ENCODE assay signal across 8 cellular contexts in the genomic region with DNA sequence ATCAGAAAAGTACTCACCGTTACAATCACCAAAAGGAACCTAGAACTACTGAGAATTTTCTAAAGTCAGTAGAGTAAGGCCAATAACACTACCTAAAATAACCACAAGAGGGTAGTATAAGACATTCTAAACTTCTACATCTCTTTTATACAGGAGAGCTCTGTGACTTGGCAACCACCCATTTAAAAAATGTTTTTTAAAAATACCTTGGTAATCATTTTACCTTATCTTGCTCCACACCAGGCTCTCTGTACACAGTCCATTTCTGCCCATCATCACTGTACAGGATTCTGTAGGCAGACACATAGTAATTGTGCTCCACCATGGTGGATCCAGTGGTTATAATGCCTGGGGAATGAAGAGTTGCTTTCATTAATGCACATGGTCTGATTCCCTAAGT. TPM values are rescaled to one million over a fixed set of nuclear protein-coding genes. Genes with fewer than 3 reads are reported as not detected.
A peak's percentile ranks its signal among the peaks of the same experiment; 100 is the strongest.
DNase-seq lines count a peak whose midpoint lies in the region; ATAC-seq and TF ChIP-seq lines count a peak whose summit lies in the region.

No MANE protein-coding gene starts in this region.

- peaks cover 61 to 76% of the 10 kb centered on the region in 2 experiments for H3K36me3 ChIP-seq in HCT116 (ENCODE audit: control insufficient read depth in 1 of 2, insufficient read depth in 2 of 2, low read length in 2 of 2)
- H3K36me3 ChIP-seq in Loucy (ENCODE audit: insufficient read depth, low read length) = no peaks in the 10 kb centered on the region

- H3K27me3 ChIP-seq in HCT116 (ENCODE audit: insufficient read depth, low read length) (no peaks in the 10 kb centered on the region), Loucy (ENCODE audit: insufficient read depth, low read length, poor library complexity, severe bottlenecking) (no peaks in the 10 kb centered on the region)

- CTCF ChIA-PET in HCT116 (lab: Charles Lee) = interaction anchor here (0.5 to 10.1 kb wide), 22 partner anchors 10 to 936 kb away, joined by 3 to 130 read pairs (median 4); partner anchors contain the start of gene CPOX

- BruUV-seq in HCT116 (replicated peaks; lab: Mats Ljungman, UMichigan) = no TSS peak

- H3K4me2 ChIP-seq in HCT116 (ENCODE audit: low read length) = no peak overlapping the region
- no peak overlapping the region for H3K4me2 ChIP-seq in Loucy (ENCODE audit: low read depth, low read length, poor library complexity, severe bottlenecking)

- no peaks in the 10 kb centered on the region for H3K4me1 Mint-ChIP-seq in nephron progenitor cell

- POLR2A ChIA-PET in HCT116 (lab: Charles Lee) = interaction anchor here (0.9 to 1.7 kb wide), 2 partner anchors 224 to 244 kb away, joined by 3 to 5 read pairs; partner anchors contain the start of gene CPOX

- TF ChIP-seq CTCF in HCT116 (IDR thresholded peaks at IDR 0.05 in 2 of 3, conservative IDR thresholded peaks at IDR 0.05 in 1 of 3; ENCODE audit: borderline replicate concordance in 1 of 3, insufficient read depth in 1 of 3, low read depth in 2 of 3, low read length in 2 of 3) = peak; percentile 54 to 87 (median 59); a peak in 5 of 6 replicates
- peak; percentile 79 for TF ChIP-seq CTCF in Loucy (conservative IDR thresholded peaks at IDR 0.05; ENCODE audit: low read length)
- peak; percentile 71 for TF ChIP-seq CTCF in nephron progenitor cell (IDR thresholded peaks at IDR 0.05)

- no peak overlapping the region for H3K4me3 Mint-ChIP-seq in nephron progenitor cell

- H3K9me3 ChIP-seq in HCT116 (ENCODE audit: control insufficient read depth in 1 of 2, insufficient read depth in 1 of 2, low read depth in 1 of 2, low read length in 2 of 2) (no peaks in the 10 kb centered on the region), Loucy (ENCODE audit: insufficient read depth, low read depth, low read length) (no peaks in the 10 kb centered on the region)

- H3K4me1 ChIP-seq in HCT116 (ENCODE audit: control insufficient read depth in 1 of 2, insufficient read depth in 2 of 2, low read length in 2 of 2) (peaks cover 0 to 12% of the 10 kb centered on the region in 2 experiments; a peak in 2 of 4 replicates), Loucy (ENCODE audit: insufficient read depth, low read length, poor library complexity, severe bottlenecking) (no peaks in the 10 kb centered on the region)

- H4K20me1 ChIP-seq in HCT116 (ENCODE audit: insufficient read depth) = peaks cover 14% of the 10 kb centered on the region
- H4K20me1 ChIP-seq in Loucy (ENCODE audit: insufficient read depth, low read length, poor library complexity, severe bottlenecking) = no peaks in the 10 kb centered on the region

- H3K27me3 Mint-ChIP-seq in nephron progenitor cell (ENCODE audit: low read depth, poor library complexity) = no peaks in the 10 kb centered on the region

- TF ChIP-seq RAD21 in HCT116 (IDR thresholded peaks at IDR 0.05; ENCODE audit: low read depth) = peak; percentile 79

- RAD21 ChIA-PET in HCT116 (lab: Charles Lee; ENCODE audit: low non-redundant PET in 1 of 2, low total read pairs in 2 of 2, uncharacterized antibody in 2 of 2, unreplicated experiment in 2 of 2) = interaction anchor here (0.7 to 1.0 kb wide), 3 partner anchors 177 to 246 kb away, joined by 3 to 4 read pairs (median 3); no protein-coding TSS in a partner anchor

- H3K9me2 ChIP-seq in HCT116 (ENCODE audit: insufficient read depth) (no peaks in the 10 kb centered on the region), Loucy (replicated peaks; ENCODE audit: low read depth, low read length) (no peaks in the 10 kb centered on the region)

- H3K27ac ChIP-seq in HCT116 (ENCODE audit: low read depth, low read length) = no peak overlapping the region

- no peaks in the 10 kb centered on the region for H3K36me3 Mint-ChIP-seq in activated naive CD4-positive, alpha-beta T cell treated with anti-CD3 and anti-CD28 coated beads, Interleukin-2, amount 50 U/mL, for 72 hours
- H3K36me3 Mint-ChIP-seq in nephron progenitor cell (ENCODE audit: low read depth) = peaks cover 69% of the 10 kb centered on the region

- no peak for TF ChIP-seq POLR2A in HCT116 (IDR thresholded peaks at IDR 0.05; ENCODE audit: borderline replicate concordance, extremely low read depth, insufficient read depth, insufficient read length)

- intact Hi-C loops in HCT116 (cut with micrococcal nuclease) = loop anchor here (2.0 to 10.0 kb wide), 5 partner anchors 177 to 935 kb away; partner anchors contain the start of gene GABRR3

- H3K9ac ChIP-seq in HCT116 (ENCODE audit: low read length) (no peak overlapping the region), Loucy (ENCODE audit: low read depth, low read length, poor library complexity, severe bottlenecking) (no peak overlapping the region)

- no peak for DNase-seq in activated naive CD4-positive, alpha-beta T cell treated with anti-CD3 and anti-CD28 coated beads, Interleukin-2, amount 50 U/mL, for 72 hours (ENCODE audit: low spot score in 2 of 2)
- DNase-seq in activated naive CD4-positive, alpha-beta T cell treated with anti-CD3 and anti-CD28 coated beads, Interleukin-2, amount 50 U/mL, for 16 hours = no peak
- DNase-seq in HCT116 (ENCODE audit: low read depth, low spot score) (no peak), SHP77 (lab: John Stamatoyannopoulos, UW) (peak; percentile 53 to 58), nephron progenitor cell (no peak), HK-2 (ENCODE audit: unreplicated experiment) (no peak)

- no peaks in the 10 kb centered on the region for H3K9me3 Mint-ChIP-seq in activated naive CD4-positive, alpha-beta T cell treated with anti-CD3 and anti-CD28 coated beads, Interleukin-2, amount 50 U/mL, for 72 hours
- H3K9me3 Mint-ChIP-seq in nephron progenitor cell = no peaks in the 10 kb centered on the region

- H3F3A ChIP-seq in Loucy (ENCODE audit: low read depth) = no peaks in the 10 kb centered on the region

- H3K79me2 ChIP-seq in HCT116 (ENCODE audit: insufficient read depth, low read length) (peaks cover 84% of the 10 kb centered on the region), Loucy (ENCODE audit: insufficient read depth, low read length) (no peaks in the 10 kb centered on the region)

- H2AFZ ChIP-seq in HCT116 (ENCODE audit: low read depth, low read length, poor library complexity, severe bottlenecking) (no peak overlapping the region), Loucy (ENCODE audit: low read length) (no peak overlapping the region)

- no peak overlapping the region for H3K27ac Mint-ChIP-seq in activated naive CD4-positive, alpha-beta T cell treated with anti-CD3 and anti-CD28 coated beads, Interleukin-2, amount 50 U/mL, for 72 hours
- H3K27ac Mint-ChIP-seq in nephron progenitor cell = no peak overlapping the region

- peak; percentile 59 to 76 for ATAC-seq in activated naive CD4-positive, alpha-beta T cell treated with anti-CD3 and anti-CD28 coated beads, Interleukin-2, amount 50 U/mL, for 72 hours
- ATAC-seq in HCT116 = peak; percentile 80
- peak; percentile 83 for ATAC-seq in esophagus mucosa

- H3K4me3 ChIP-seq in HCT116 (replicated peaks in 1 of 2; ENCODE audit: low read depth in 1 of 2, low read length in 2 of 2) (no peak overlapping the region), Loucy (ENCODE audit: low read length, poor library complexity, severe bottlenecking) (no peak overlapping the region)

TF ChIP-seq in HCT116, 20 proteins besides CTCF, POLR2A, EP300 and RAD21:
- TF ChIP-seq, protein P1, sequence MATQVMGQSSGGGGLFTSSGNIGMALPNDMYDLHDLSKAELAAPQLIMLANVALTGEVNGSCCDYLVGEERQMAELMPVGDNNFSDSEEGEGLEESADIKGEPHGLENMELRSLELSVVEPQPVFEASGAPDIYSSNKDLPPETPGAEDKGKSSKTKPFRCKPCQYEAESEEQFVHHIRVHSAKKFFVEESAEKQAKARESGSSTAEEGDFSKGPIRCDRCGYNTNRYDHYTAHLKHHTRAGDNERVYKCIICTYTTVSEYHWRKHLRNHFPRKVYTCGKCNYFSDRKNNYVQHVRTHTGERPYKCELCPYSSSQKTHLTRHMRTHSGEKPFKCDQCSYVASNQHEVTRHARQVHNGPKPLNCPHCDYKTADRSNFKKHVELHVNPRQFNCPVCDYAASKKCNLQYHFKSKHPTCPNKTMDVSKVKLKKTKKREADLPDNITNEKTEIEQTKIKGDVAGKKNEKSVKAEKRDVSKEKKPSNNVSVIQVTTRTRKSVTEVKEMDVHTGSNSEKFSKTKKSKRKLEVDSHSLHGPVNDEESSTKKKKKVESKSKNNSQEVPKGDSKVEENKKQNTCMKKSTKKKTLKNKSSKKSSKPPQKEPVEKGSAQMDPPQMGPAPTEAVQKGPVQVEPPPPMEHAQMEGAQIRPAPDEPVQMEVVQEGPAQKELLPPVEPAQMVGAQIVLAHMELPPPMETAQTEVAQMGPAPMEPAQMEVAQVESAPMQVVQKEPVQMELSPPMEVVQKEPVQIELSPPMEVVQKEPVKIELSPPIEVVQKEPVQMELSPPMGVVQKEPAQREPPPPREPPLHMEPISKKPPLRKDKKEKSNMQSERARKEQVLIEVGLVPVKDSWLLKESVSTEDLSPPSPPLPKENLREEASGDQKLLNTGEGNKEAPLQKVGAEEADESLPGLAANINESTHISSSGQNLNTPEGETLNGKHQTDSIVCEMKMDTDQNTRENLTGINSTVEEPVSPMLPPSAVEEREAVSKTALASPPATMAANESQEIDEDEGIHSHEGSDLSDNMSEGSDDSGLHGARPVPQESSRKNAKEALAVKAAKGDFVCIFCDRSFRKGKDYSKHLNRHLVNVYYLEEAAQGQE (IDR thresholded peaks at IDR 0.05; ENCODE audit: low read depth) = no peak
- TF ChIP-seq TCF7L2 (IDR thresholded peaks at IDR 0.05; ENCODE audit: borderline replicate concordance, extremely low read depth, insufficient read depth, insufficient read length) = no peak
- peak; percentile 34; the same call in 1 of the 2 replicates for TF ChIP-seq POLR2AphosphoS5 (IDR thresholded peaks at IDR 0.05; ENCODE audit: low read depth, low read length)

RNA-seq across cellular contexts. Expression of gene ST3GAL6, which starts 54.4 kb away (rescaled TPM):
- total RNA-seq in activated naive CD4-positive, alpha-beta T cell treated with anti-CD3 and anti-CD28 coated beads, Interleukin-2, amount 50 U/mL, for 72 hours = under 1 TPM; 0.64 to 0.88 TPM
- 10.6 TPM for total RNA-seq in HCT116 (2021; ENCODE audit: unreplicated experiment)
- 2.1 and 3.6 TPM in 2 replicates for polyA plus RNA-seq in HCT116 (2012)
- 1.1 TPM for total RNA-seq in esophagus mucosa

Comparison
In these comparisons a context has a peak if more than half of its experiments do, and no peak if none do; other contexts are left out.
1. DNase-seq: peak in SHP77 (2 of 2); none in activated naive CD4-positive, alpha-beta T cell treated with anti-CD3 and anti-CD28 coated beads, Interleukin-2, amount 50 U/mL, for 72 hours (0 of 2), activated naive CD4-positive, alpha-beta T cell treated with anti-CD3 and anti-CD28 coated beads, Interleukin-2, amount 50 U/mL, for 16 hours (single experiment), HCT116 (single experiment), nephron progenitor cell (single experiment) and HK-2 (single experiment).
2. Peak in every context shown above with its lines, with median percentiles within 50 percentile points of each other: ATAC-seq and CTCF ChIP-seq.